Comparison of ENCODE assay signal across 16 cellular contexts in the genomic region with DNA sequence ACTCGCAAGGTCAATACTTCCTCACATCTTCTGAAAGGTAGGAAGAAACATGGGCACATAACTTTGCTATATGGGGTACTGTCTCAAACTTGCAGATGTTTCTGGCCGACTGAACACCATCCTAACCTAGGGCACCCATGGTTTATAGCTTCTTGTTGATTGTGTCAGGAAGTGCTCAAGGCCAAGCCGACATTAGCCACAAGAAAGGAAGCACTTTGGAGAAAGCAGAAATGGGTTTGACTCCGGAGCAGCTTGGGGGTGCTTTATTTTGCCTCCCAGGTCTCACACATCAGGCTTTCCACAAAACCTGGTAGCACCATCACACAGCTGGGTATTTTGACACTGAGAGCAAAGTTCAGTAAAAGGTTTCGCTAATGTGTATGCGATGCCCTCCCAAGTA. TPM values are rescaled to one million over a fixed set of nuclear protein-coding genes. Genes with fewer than 3 reads are reported as not detected.
A peak's percentile ranks its signal among the peaks of the same experiment; 100 is the strongest.
DNase-seq lines count a peak whose midpoint lies in the region; ATAC-seq and TF ChIP-seq lines count a peak whose summit lies in the region.
"Had no signal": no experiment of that assay in that cellular context is flagged by ENCODE, and none has a peak within 500 bp of the region (broad histone marks: within the 10 kb centered on the region; RNA-seq: fewer than 3 reads in every experiment).

No MANE protein-coding gene starts in this region.

- H3K9me1 ChIP-seq in IMR-90 (ENCODE audit: insufficient read depth, low read length), result peaks cover 15% of the 10 kb centered on the region

- H3K79me2 ChIP-seq in trophoblast cell (ENCODE audit: control insufficient read depth, insufficient read depth, low read length, poor library complexity), result no peaks in the 10 kb centered on the region

- TF ChIP-seq POLR2A in IMR-90 (IDR thresholded peaks at IDR 0.05; ENCODE audit: low read depth, low read length), result no peak

- H3K4me3 ChIP-seq in IMR-90 (ENCODE audit: insufficient read depth, low read depth, low read length), result no peak overlapping the region
- no peak overlapping the region for H3K4me3 ChIP-seq in trophoblast cell (ENCODE audit: low read depth, low read length)
- H3K4me3 ChIP-seq: A549, K562, MG63 had no signal

- ATAC-seq in IMR-90 (ENCODE audit: low read depth), result no peak
- ATAC-seq: A549, K562 had no signal

- H3K27me3 ChIP-seq in IMR-90 (ENCODE audit: control insufficient read depth, insufficient read depth, low read length) (peaks cover 3% of the 10 kb centered on the region), trophoblast cell (ENCODE audit: insufficient read depth, low read length) (no peaks in the 10 kb centered on the region)
- H3K27me3 ChIP-seq: MG63 had no signal

- 0 out of 2 replicates have a peak overlapping the region, but pooled peaks have one; percentile 69 for H2BK20ac ChIP-seq in IMR-90 (ENCODE audit: low read depth, low read length)

- H3K27ac Mint-ChIP-seq in activated CD4-positive, alpha-beta T cell treated with anti-CD3 and anti-CD28 coated beads, Interleukin-2, amount 10 ng/mL, durations not matched to agents 7 days and 5 days, result no peak overlapping the region
- no peak overlapping the region for H3K27ac Mint-ChIP-seq in mesothelial cell of epicardium
- H3K27ac Mint-ChIP-seq: CD4-positive, alpha-beta memory T cell had no signal

- no peaks in the 10 kb centered on the region for H3K9me3 ChIP-seq in IMR-90 (ENCODE audit: control insufficient read depth, insufficient read depth, low read length)
- peaks cover 1% of the 10 kb centered on the region for H3K9me3 ChIP-seq in trophoblast cell (ENCODE audit: insufficient read depth, low read depth, low read length)
- H3K9me3 ChIP-seq: A549, MG63 had no signal

- peak overlapping the region; percentile 24 for H2AFZ ChIP-seq in IMR-90 (replicated peaks; ENCODE audit: low read length, poor library complexity)
- no peak overlapping the region for H2AFZ ChIP-seq in trophoblast cell (ENCODE audit: insufficient read depth, low read length, poor library complexity)

- 0 out of 2 replicates have a peak overlapping the region, but pooled peaks have one; percentile 56 for H4K5ac ChIP-seq in IMR-90 (ENCODE audit: low read depth, low read length)

- no peak overlapping the region for H4K12ac ChIP-seq in trophoblast cell (ENCODE audit: low read depth, low read length)

- no peak overlapping the region for H3K27ac ChIP-seq in IMR-90 (ENCODE audit: insufficient read depth, low read length)
- no peak overlapping the region for H3K27ac ChIP-seq in trophoblast cell (ENCODE audit: low read depth, low read length)
- H3K27ac ChIP-seq: A549 had no signal

- no peak overlapping the region for H3K56ac ChIP-seq in IMR-90 (ENCODE audit: extremely low read depth, insufficient read depth, low read length)

- H3K4me1 ChIP-seq in IMR-90 (ENCODE audit: control insufficient read depth, insufficient read depth, low read length), result peaks cover 19% of the 10 kb centered on the region
- peaks cover 7 to 8% of the 10 kb centered on the region in 2 experiments for H3K4me1 ChIP-seq in trophoblast cell (ENCODE audit: control insufficient read depth in 1 of 2, insufficient read depth in 2 of 2, low read length in 2 of 2)

- H3K9me3 Mint-ChIP-seq in activated CD4-positive, alpha-beta T cell treated with anti-CD3 and anti-CD28 coated beads, Interleukin-2, amount 10 ng/mL, durations not matched to agents 7 days and 5 days, result no peaks in the 10 kb centered on the region
- no peaks in the 10 kb centered on the region for H3K9me3 Mint-ChIP-seq in mesothelial cell of epicardium
- H3K9me3 Mint-ChIP-seq: CD4-positive, alpha-beta memory T cell had no signal

- H3K36me3 ChIP-seq in IMR-90 (ENCODE audit: control insufficient read depth, insufficient read depth, low read length), result no peaks in the 10 kb centered on the region
- no peaks in the 10 kb centered on the region for H3K36me3 ChIP-seq in trophoblast cell (ENCODE audit: control insufficient read depth in 1 of 2, insufficient read depth in 2 of 2, low read length in 2 of 2)
- H3K36me3 ChIP-seq: MG63 had no signal

- WGBS in IMR-90 (ENCODE audit: extremely low coverage in 2 of 2, insufficient read length in 1 of 2), 2 experiments, result no CpG with 5 or more reads among the region's 6 CpGs
- WGBS in trophoblast cell (ENCODE audit: extremely low coverage, insufficient coverage, insufficient read length), result no CpG with 5 or more reads among the region's 6 CpGs

- H4K8ac ChIP-seq in IMR-90 (ENCODE audit: low read depth in 2 of 2, low read length in 2 of 2) (peak overlapping the region in 1 of 2 experiments; percentile 22; a peak in 1 of 4 replicates), trophoblast cell (ENCODE audit: low read depth, low read length) (no peak overlapping the region)

- H3K9ac ChIP-seq in IMR-90 (ENCODE audit: low read depth, low read length) (no peak overlapping the region), trophoblast cell (ENCODE audit: low read length) (no peak overlapping the region)

- H3K4me2 ChIP-seq in IMR-90 (ENCODE audit: low read depth, low read length) (no peak overlapping the region), trophoblast cell (ENCODE audit: low read length) (no peak overlapping the region)
- H3K4me2 ChIP-seq: A549 had no signal

- H2BK5ac ChIP-seq in IMR-90 (ENCODE audit: low read depth, low read length, poor library complexity, severe bottlenecking) (no peak overlapping the region), trophoblast cell (ENCODE audit: low read depth, low read length, poor library complexity) (no peak overlapping the region)

- POLR2A ChIA-PET in IMR-90 (lab: Charles Lee; ENCODE audit: unreplicated experiment), result no interaction called here
- POLR2A ChIA-PET in activated CD4-positive, alpha-beta T cell treated with anti-CD3 and anti-CD28 coated beads, Interleukin-2, amount 10 ng/mL, durations not matched to agents 7 days and 5 days (lab: Charles Lee), result no interaction called here

- no peak for TF ChIP-seq RAD21 in IMR-90 (IDR thresholded peaks at IDR 0.05; ENCODE audit: low read length)

- H2AK5ac ChIP-seq in IMR-90 (ENCODE audit: low read depth, low read length) (peak overlapping the region; percentile 43; the same call in 1 of the 2 replicates), trophoblast cell (ENCODE audit: low read length) (no peak overlapping the region)

- H3K18ac ChIP-seq in IMR-90 (ENCODE audit: low read depth, low read length) (peak overlapping the region; percentile 7; the same call in 1 of the 2 replicates), trophoblast cell (ENCODE audit: low read length) (no peak overlapping the region)

- no peak overlapping the region for H3K4me3 Mint-ChIP-seq in activated CD4-positive, alpha-beta T cell treated with anti-CD3 and anti-CD28 coated beads, Interleukin-2, amount 10 ng/mL, durations not matched to agents 7 days and 5 days
- no peak overlapping the region for H3K4me3 Mint-ChIP-seq in mesothelial cell of epicardium
- H3K4me3 Mint-ChIP-seq: CD4-positive, alpha-beta memory T cell had no signal

- intact Hi-C loops in IMR-90 (cut with micrococcal nuclease), result loop anchor here (2.0 to 5.0 kb wide), 2 partner anchors 23 to 42 kb away; no protein-coding TSS in a partner anchor

- H3K4me1 Mint-ChIP-seq in activated CD4-positive, alpha-beta T cell treated with anti-CD3 and anti-CD28 coated beads, Interleukin-2, amount 10 ng/mL, durations not matched to agents 7 days and 5 days, result no peaks in the 10 kb centered on the region
- H3K4me1 Mint-ChIP-seq in mesothelial cell of epicardium, result peaks cover 2% of the 10 kb centered on the region
- H3K4me1 Mint-ChIP-seq: CD4-positive, alpha-beta memory T cell had no signal

- no TSS peak for BruUV-seq in IMR-90 (replicated peaks; lab: Mats Ljungman, UMichigan)

- dilution Hi-C loops in IMR-90 (cut with HindIII; ENCODE audit: low sequenced_read_pairs, unreplicated experiment), result no loop called here

- H2AK9ac ChIP-seq in IMR-90 (replicated peaks; ENCODE audit: low read depth, low read length, poor library complexity), result no peak overlapping the region

- no peaks in the 10 kb centered on the region for H3K36me3 Mint-ChIP-seq in activated CD4-positive, alpha-beta T cell treated with anti-CD3 and anti-CD28 coated beads, Interleukin-2, amount 10 ng/mL, durations not matched to agents 7 days and 5 days (ENCODE audit: low read depth)
- no peaks in the 10 kb centered on the region for H3K36me3 Mint-ChIP-seq in mesothelial cell of epicardium
- H3K36me3 Mint-ChIP-seq: CD4-positive, alpha-beta memory T cell had no signal

- H3K79me1 ChIP-seq in IMR-90 (ENCODE audit: low read depth in 1 of 2, low read length in 2 of 2) (no peaks in the 10 kb centered on the region), trophoblast cell (ENCODE audit: low read length) (no peaks in the 10 kb centered on the region)

- H3K27me3 Mint-ChIP-seq in activated CD4-positive, alpha-beta T cell treated with anti-CD3 and anti-CD28 coated beads, Interleukin-2, amount 10 ng/mL, durations not matched to agents 7 days and 5 days, result peaks cover 12% of the 10 kb centered on the region
- no peaks in the 10 kb centered on the region for H3K27me3 Mint-ChIP-seq in mesothelial cell of epicardium (ENCODE audit: low read depth)

- H4K91ac ChIP-seq in IMR-90 (ENCODE audit: insufficient read depth, low read depth, low read length) (peak overlapping the region; percentile 17; the same call in 1 of the 2 replicates), trophoblast cell (ENCODE audit: low read depth, low read length) (no peak overlapping the region)

- DNase-seq in Ammon's horn (ENCODE audit: low spot score) (peak; percentile 36), IMR-90 (no peak), UCSD-AML1 (lab: John Stamatoyannopoulos, UW; ENCODE audit: unreplicated experiment) (peak; percentile 26), trophoblast cell (no peak), NCI-H146 (lab: John Stamatoyannopoulos, UW) (no peak), mesothelial cell of epicardium (ENCODE audit: low spot score in 2 of 2, unreplicated experiment in 2 of 2) (no peak), HuH-7 (ENCODE audit: low spot score) (no peak)
- no peak for DNase-seq in activated CD4-positive, alpha-beta T cell treated with anti-CD3 and anti-CD28 coated beads, Interleukin-2, amount 10 ng/mL, durations not matched to agents 7 days and 5 days
- DNase-seq: CD4-positive, alpha-beta memory T cell; GOT3; NCI-H1417 treated with DMSO at 0.1 percent for 48 hours; NCI-H2227 treated with DMSO at 0.1 percent for 48 hours; NCI-H526 had no signal

- H3K23ac ChIP-seq in IMR-90 (ENCODE audit: low read depth, low read length) (no peak overlapping the region), trophoblast cell (ENCODE audit: low read length) (no peak overlapping the region)

- peak overlapping the region; percentile 10 for H3K14ac ChIP-seq in IMR-90 (replicated peaks; ENCODE audit: low read depth, low read length)
- H3K14ac ChIP-seq in trophoblast cell (ENCODE audit: low read length), result no peak overlapping the region

- CTCF ChIA-PET in IMR-90 (lab: Yijun Ruan, JAX), result no interaction called here
- CTCF ChIA-PET in activated CD4-positive, alpha-beta T cell treated with anti-CD3 and anti-CD28 coated beads, Interleukin-2, amount 10 ng/mL, durations not matched to agents 7 days and 5 days (lab: Charles Lee), result interaction anchor here (1.1 kb wide), 1 partner anchor 12 kb away, joined by 4 read pairs; no protein-coding TSS in a partner anchor

- H4K20me1 ChIP-seq in IMR-90 (ENCODE audit: insufficient read depth, low read length), result no peaks in the 10 kb centered on the region

- H2BK12ac ChIP-seq in trophoblast cell (ENCODE audit: low read length), result peak overlapping the region; percentile 20

- TF ChIP-seq CTCF in IMR-90 (conservative IDR thresholded peaks at IDR 0.05; ENCODE audit: low read depth, low read length) (no peak), mesothelial cell of epicardium (IDR thresholded peaks at IDR 0.05; ENCODE audit: unreplicated experiment) (no peak)

- H3K4ac ChIP-seq in IMR-90 (ENCODE audit: low read depth, low read length) (peak overlapping the region; percentile 28; the same call in 1 of the 2 replicates), trophoblast cell (ENCODE audit: low read depth, low read length) (no peak overlapping the region)

- in situ Hi-C loops in IMR-90 (cut with MboI; ENCODE audit: low sequenced_read_pairs), result no loop called here

- H2BK120ac ChIP-seq in IMR-90 (ENCODE audit: low read depth, low read length) (peak overlapping the region; percentile 54), trophoblast cell (ENCODE audit: insufficient read depth, low read length, poor library complexity) (no peak overlapping the region)

- peak overlapping the region; percentile 83; the same call in 1 of the 3 replicates for H2BK15ac ChIP-seq in IMR-90 (ENCODE audit: low read depth, low read length)

RNA-seq across cellular contexts. Expression of gene BHLHE41, which starts 25.1 kb away (rescaled TPM):
- total RNA-seq in IMR-90 (2012; rRNA removed), result 0.72 and 1.1 TPM in 2 replicates
- polyA plus RNA-seq in IMR-90 (2012; rRNA removed), result 3.8 and 5.2 TPM in 2 replicates
- 0.64 and 1.6 TPM in 2 replicates for polyA plus RNA-seq in IMR-90 (2012; cell fraction: cytosol; rRNA removed)
- polyA plus RNA-seq in IMR-90 (2012; cell fraction: nucleus; rRNA removed; ENCODE audit: low replicate concordance), result 5.6 and 8.7 TPM in 2 replicates
- polyA plus RNA-seq in trophoblast cell (2013), result 2.4 and 2.5 TPM in 2 replicates
- total RNA-seq in activated CD4-positive, alpha-beta T cell treated with anti-CD3 and anti-CD28 coated beads, Interleukin-2, amount 10 ng/mL, durations not matched to agents 7 days and 5 days, result not detected
- 5.7 to 9.6 TPM (median 9.2 TPM) in 3 replicates for total RNA-seq in mesothelial cell of epicardium
- total RNA-seq: K562 had no signal
- polyA plus RNA-seq: CD4-positive, alpha-beta memory T cell; K562 had no signal

RNA-seq across cellular contexts. Expression of gene SSPN, which starts 45.4 kb away (rescaled TPM):
- total RNA-seq in IMR-90 (2012; rRNA removed) (5.6 and 7.8 TPM in 2 replicates), mesothelial cell of epicardium (19.4 to 26.8 TPM (median 23.1 TPM) in 3 replicates)
- 3.5 and 4.1 TPM in 2 replicates for polyA plus RNA-seq in IMR-90 (2012; rRNA removed)
- 2.8 and 4.8 TPM in 2 replicates for polyA plus RNA-seq in IMR-90 (2012; cell fraction: cytosol; rRNA removed)
- polyA plus RNA-seq in IMR-90 (2012; cell fraction: nucleus; rRNA removed; ENCODE audit: low replicate concordance), result 0.85 and 2.2 TPM in 2 replicates
- 0.74 and 0.90 TPM in 2 replicates for polyA plus RNA-seq in trophoblast cell (2013)
- total RNA-seq in activated CD4-positive, alpha-beta T cell treated with anti-CD3 and anti-CD28 coated beads, Interleukin-2, amount 10 ng/mL, durations not matched to agents 7 days and 5 days, result not detected
- total RNA-seq: CD4-positive, alpha-beta memory T cell had no signal
- polyA plus RNA-seq: K562 had no signal

Comparison
In these comparisons a context has a peak if more than half of its experiments do, and no peak if none do; other contexts are left out.
1. DNase-seq: peak in Ammon's horn (single experiment) and UCSD-AML1 (single experiment); none in IMR-90 (single experiment), trophoblast cell (0 of 2), activated CD4-positive, alpha-beta T cell treated with anti-CD3 and anti-CD28 coated beads, Interleukin-2, amount 10 ng/mL, durations not matched to agents 7 days and 5 days (single experiment), NCI-H146 (single experiment), mesothelial cell of epicardium (0 of 2) and HuH-7 (single experiment).